Comparison of ENCODE assay signal across 14 cellular contexts in genomic region chr1:236748471-236748870, GRCh38. TPM values are rescaled to one million over a fixed set of nuclear protein-coding genes. Genes with fewer than 3 reads are reported as not detected.
DNase-seq lines count a peak whose midpoint lies in the region; ATAC-seq and TF ChIP-seq lines count a peak whose summit lies in the region.
"Had no signal": no experiment of that assay in that cellular context is flagged by ENCODE, and none has a peak within 500 bp of the region (broad histone marks: within the 10 kb centered on the region; RNA-seq: fewer than 3 reads in every experiment).

No MANE protein-coding gene starts in this region.

- H4K91ac ChIP-seq in H9 (ENCODE audit: insufficient read length, low read depth, low read length): no peak overlapping the region

- H2BK12ac ChIP-seq in H9 (ENCODE audit: insufficient read length, low read depth, low read length): no peak overlapping the region

- H3K23me2 ChIP-seq in H9 (ENCODE audit: insufficient read length, low read depth, low read length, poor library complexity, severe bottlenecking): no peaks in the 10 kb centered on the region

- H3K14ac ChIP-seq in H9 (ENCODE audit: insufficient read depth, low read length): no peak overlapping the region

- no peaks in the 10 kb centered on the region for H3K4me1 ChIP-seq in DND-41 (ENCODE audit: insufficient read depth, low read length)
- no peaks in the 10 kb centered on the region for H3K4me1 ChIP-seq in H9 (ENCODE audit: insufficient read depth, low read length)
- H3K4me1 ChIP-seq: testis had no signal

- POLR2A ChIA-PET in activated CD8-positive, alpha-beta T cell treated with anti-CD3 and anti-CD28 coated beads, Interleukin-2, amount 10 ng/mL, durations not matched to agents 7 days and 5 days (lab: Charles Lee): no interaction called here

- H3K79me2 ChIP-seq in DND-41 (ENCODE audit: insufficient read depth, low read length): no peaks in the 10 kb centered on the region
- no peaks in the 10 kb centered on the region for H3K79me2 ChIP-seq in H9 (ENCODE audit: insufficient read depth, low read length)

- DNase-seq in DND-41: no peak
- no peak for DNase-seq in H9
- no peak for DNase-seq in WERI-Rb-1
- DNase-seq in left lobe of liver (ENCODE audit: low spot score): no peak
- no peak for DNase-seq in activated CD8-positive, alpha-beta T cell treated with anti-CD3 and anti-CD28 coated beads, Interleukin-2, amount 10 ng/mL, durations not matched to agents 7 days and 5 days
- no peak for DNase-seq in activated T-cell treated with anti-CD3 and anti-CD28 coated beads, Interleukin-2, amount 50 U/mL, for 48 hours
- DNase-seq: activated T-cell treated with anti-CD3 and anti-CD28 coated beads, Interleukin-2, amount 50 U/mL, for 4 hours; NCI-H1048; NCI-H526 treated with DMSO at 0.1 percent for 48 hours; testis had no signal

- H3K9me3 ChIP-seq in DND-41 (ENCODE audit: insufficient read depth, low read length, severe bottlenecking) (no peaks in the 10 kb centered on the region), H9 (ENCODE audit: control insufficient read depth, low read depth, low read length) (no peaks in the 10 kb centered on the region), WERI-Rb-1 (ENCODE audit: severe bottlenecking) (no peaks in the 10 kb centered on the region)
- H3K9me3 ChIP-seq: testis had no signal

- H3K23ac ChIP-seq in H9 (ENCODE audit: insufficient read length, low read depth, low read length): no peak overlapping the region

- no peak overlapping the region for H2BK120ac ChIP-seq in H9 (ENCODE audit: low read depth, low read length, poor library complexity, severe bottlenecking)

- CTCF ChIA-PET in activated CD8-positive, alpha-beta T cell treated with anti-CD3 and anti-CD28 coated beads, Interleukin-2, amount 10 ng/mL, durations not matched to agents 7 days and 5 days (lab: Charles Lee): interaction anchor here (0.9 to 1.1 kb wide), 2 partner anchors 10 to 11 kb away, joined by 4 to 7 read pairs; no protein-coding TSS in a partner anchor

- WGBS in H9 (ENCODE audit: extremely low coverage, insufficient read length, low lambda C conversion rate): no CpG with 5 or more reads among the region's 4 CpGs

- no peak overlapping the region for H2BK5ac ChIP-seq in H9 (ENCODE audit: insufficient read length, low read length)

- H4K8ac ChIP-seq in H9 (replicated peaks; ENCODE audit: insufficient read length, low read depth, low read length): no peak overlapping the region

- H2BK15ac ChIP-seq in H9 (ENCODE audit: low read depth, low read length): no peak overlapping the region

- H3K9ac ChIP-seq in DND-41 (ENCODE audit: low read depth, low read length) (no peak overlapping the region), H9 (ENCODE audit: extremely low read depth, insufficient read length, low read length) (no peak overlapping the region)

- H3K4me1 Mint-ChIP-seq in H9: peaks cover 0 to 2% of the 10 kb centered on the region in 2 experiments; a peak in 1 of 4 replicates
- no peaks in the 10 kb centered on the region for H3K4me1 Mint-ChIP-seq in activated CD8-positive, alpha-beta T cell treated with anti-CD3 and anti-CD28 coated beads, Interleukin-2, amount 10 ng/mL, durations not matched to agents 7 days and 5 days (ENCODE audit: low read depth)

- H3K27me3 ChIP-seq in DND-41 (ENCODE audit: insufficient read depth, low read length, poor library complexity) (peaks cover 15% of the 10 kb centered on the region), H9 (ENCODE audit: insufficient read depth, low read length) (no peaks in the 10 kb centered on the region), WERI-Rb-1 (ENCODE audit: insufficient read depth, low read depth, severe bottlenecking) (no peaks in the 10 kb centered on the region)
- H3K27me3 ChIP-seq: testis had no signal

- H3K27ac Mint-ChIP-seq in H9: no peak overlapping the region
- no peak overlapping the region for H3K27ac Mint-ChIP-seq in activated CD8-positive, alpha-beta T cell treated with anti-CD3 and anti-CD28 coated beads, Interleukin-2, amount 10 ng/mL, durations not matched to agents 7 days and 5 days

- H3K36me3 ChIP-seq in DND-41 (ENCODE audit: insufficient read depth, low read length) (no peaks in the 10 kb centered on the region), WERI-Rb-1 (no peaks in the 10 kb centered on the region; the same call in 1 of the 2 replicates)

- H3K79me1 ChIP-seq in H9 (ENCODE audit: insufficient read depth, low read depth, low read length, poor library complexity, severe bottlenecking): no peaks in the 10 kb centered on the region

- H2AFZ ChIP-seq in DND-41 (ENCODE audit: low read depth, low read length) (no peak overlapping the region), H9 (ENCODE audit: low read length) (no peak overlapping the region)

- ATAC-seq in DND-41 (ENCODE audit: insufficient read depth, low read depth) (no peak), left lobe of liver (peak; percentile 27), HG03175 (IDR thresholded peaks at IDR 0.05; ENCODE audit: unreplicated experiment) (no peak), HG03378 (IDR thresholded peaks at IDR 0.05; ENCODE audit: unreplicated experiment) (no peak)
- no peak for ATAC-seq in activated CD8-positive, alpha-beta T cell treated with anti-CD3 and anti-CD28 coated beads, Interleukin-2, amount 10 ng/mL, durations not matched to agents 7 days and 5 days
- ATAC-seq: activated CD4-positive, CD25-positive, alpha-beta regulatory T cell treated with anti-CD3 and anti-CD28 coated beads, Interleukin-2, amount 50 U/mL, for 24 hours; activated T-cell treated with anti-CD3 and anti-CD28 coated beads, Interleukin-2, amount 50 U/mL, for 4 hours had no signal

- H2BK20ac ChIP-seq in H9 (ENCODE audit: low read depth, low read length, poor library complexity, severe bottlenecking): no peak overlapping the region

- no peak overlapping the region for H3K4ac ChIP-seq in H9 (ENCODE audit: low read depth, low read length)

- no peak overlapping the region for H3T11ph ChIP-seq in H9 (ENCODE audit: low read length)

- H4K20me1 ChIP-seq in DND-41 (ENCODE audit: insufficient read depth, low read length) (no peaks in the 10 kb centered on the region), H9 (ENCODE audit: control insufficient read depth, insufficient read depth, insufficient read length) (no peaks in the 10 kb centered on the region)

- no peak overlapping the region for H3K4me2 ChIP-seq in DND-41 (ENCODE audit: insufficient read depth, low read length)
- H3K4me2 ChIP-seq in H9 (ENCODE audit: insufficient read depth, insufficient read length, low read length): no peak overlapping the region

- H4K5ac ChIP-seq in H9 (ENCODE audit: insufficient read length, low read depth, low read length): no peak overlapping the region

- TF ChIP-seq CTCF in DND-41 (IDR thresholded peaks at IDR 0.05; ENCODE audit: borderline replicate concordance, extremely low read depth, low read length, poor library complexity, severe bottlenecking): peak; percentile 35
- TF ChIP-seq CTCF in H9 (conservative IDR thresholded peaks at IDR 0.05): peak; percentile 48; the same call in 2 of the 3 replicates
- peak; percentile 67 for TF ChIP-seq CTCF in WERI-Rb-1 (IDR thresholded peaks at IDR 0.05; ENCODE audit: low read depth, low read length)

- H3K9me3 Mint-ChIP-seq in H9: no peaks in the 10 kb centered on the region
- H3K9me3 Mint-ChIP-seq in activated CD8-positive, alpha-beta T cell treated with anti-CD3 and anti-CD28 coated beads, Interleukin-2, amount 10 ng/mL, durations not matched to agents 7 days and 5 days (ENCODE audit: insufficient read depth): no peaks in the 10 kb centered on the region
- H3K9me3 Mint-ChIP-seq: activated T-cell treated with anti-CD3 and anti-CD28 coated beads, Interleukin-2, amount 50 U/mL, for 4 hours had no signal

- peaks cover 0 to 4% (median 2%) of the 10 kb centered on the region in 3 experiments; a peak in 1 of 7 replicates for H3K36me3 Mint-ChIP-seq in H9 (ENCODE audit: insufficient read depth in 1 of 3, low read depth in 3 of 3)
- no peaks in the 10 kb centered on the region for H3K36me3 Mint-ChIP-seq in activated CD8-positive, alpha-beta T cell treated with anti-CD3 and anti-CD28 coated beads, Interleukin-2, amount 10 ng/mL, durations not matched to agents 7 days and 5 days (ENCODE audit: low read depth)

- H3K4me3 ChIP-seq in DND-41 (ENCODE audit: low read depth in 1 of 2, low read length in 2 of 2): no peak overlapping the region
- H3K4me3 ChIP-seq in WERI-Rb-1 (ENCODE audit: low read depth, low read length): no peak overlapping the region
- H3K4me3 ChIP-seq: SK-N-MC, testis had no signal

- H3K18ac ChIP-seq in H9 (ENCODE audit: insufficient read length, low read depth, low read length): no peak overlapping the region

- no peak overlapping the region for H3K4me3 Mint-ChIP-seq in H9
- H3K4me3 Mint-ChIP-seq in activated CD8-positive, alpha-beta T cell treated with anti-CD3 and anti-CD28 coated beads, Interleukin-2, amount 10 ng/mL, durations not matched to agents 7 days and 5 days: no peak overlapping the region
- H3K4me3 Mint-ChIP-seq: activated T-cell treated with anti-CD3 and anti-CD28 coated beads, Interleukin-2, amount 50 U/mL, for 4 hours had no signal

- no peaks in the 10 kb centered on the region for H3K27me3 Mint-ChIP-seq in H9 (ENCODE audit: low read depth)
- peaks cover 4% of the 10 kb centered on the region for H3K27me3 Mint-ChIP-seq in activated CD8-positive, alpha-beta T cell treated with anti-CD3 and anti-CD28 coated beads, Interleukin-2, amount 10 ng/mL, durations not matched to agents 7 days and 5 days (ENCODE audit: low read depth)

- no peak overlapping the region for H2AK5ac ChIP-seq in H9 (ENCODE audit: insufficient read length, low read length)

- H3K27ac ChIP-seq in DND-41 (ENCODE audit: low read length) (no peak overlapping the region), H9 (ENCODE audit: insufficient read length, low read depth, low read length) (no peak overlapping the region), WERI-Rb-1 (no peak overlapping the region)
- H3K27ac ChIP-seq: SK-N-MC, testis had no signal

- H3K56ac ChIP-seq in H9 (ENCODE audit: insufficient read length, low read depth, low read length): no peak overlapping the region

RNA-seq across cellular contexts. Expression of gene MTR, which starts 46.6 kb away (rescaled TPM):
- total RNA-seq in H9 (2021): 32.7 and 35.5 TPM in 2 replicates
- 12.7 TPM for total RNA-seq in left lobe of liver
- 10 to 100 TPM; 41.7 to 44.7 TPM for total RNA-seq in activated CD8-positive, alpha-beta T cell treated with anti-CD3 and anti-CD28 coated beads, Interleukin-2, amount 10 ng/mL, durations not matched to agents 7 days and 5 days
